10 cellular contexts compared by ENCODE assay signal in the genomic region with DNA sequence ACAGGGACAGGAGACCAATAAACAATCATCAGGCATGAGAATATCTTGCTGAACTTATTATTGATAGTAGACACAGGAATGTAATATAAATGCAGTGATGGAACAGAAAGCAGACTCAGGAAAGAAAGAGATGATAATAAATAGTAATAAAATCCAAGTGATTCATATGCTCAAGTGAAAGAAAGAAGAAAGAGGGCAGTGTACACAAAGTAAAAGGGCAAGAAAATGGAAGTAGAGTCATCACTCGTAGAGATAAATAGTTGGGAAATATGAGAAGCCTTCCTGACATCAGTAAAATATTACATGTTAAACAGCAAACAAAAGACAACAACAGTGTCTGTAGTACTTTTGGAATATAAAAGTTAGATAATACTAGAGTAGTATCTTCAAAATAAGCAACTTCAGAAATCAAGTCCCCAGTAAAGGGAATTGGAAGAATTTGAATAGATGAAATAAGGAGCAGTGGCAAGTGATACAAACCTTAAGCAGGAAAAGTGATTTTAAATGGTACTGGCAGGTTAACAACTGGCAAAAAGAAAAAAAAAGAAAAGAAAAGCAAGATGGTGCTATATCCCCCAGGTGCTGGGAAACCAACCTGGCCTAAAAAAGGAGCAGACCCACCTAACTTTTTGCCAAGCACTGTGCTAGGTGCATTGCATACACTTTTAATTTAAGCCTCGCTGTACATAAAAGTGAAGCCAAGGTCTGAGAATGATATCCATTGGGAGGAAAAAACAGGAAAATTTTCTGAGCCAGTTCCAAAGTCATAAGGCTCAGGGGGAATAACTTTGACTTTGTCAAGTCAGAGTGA.
DNase-seq lines count a peak whose midpoint lies in the region; ATAC-seq, FAIRE-seq and TF ChIP-seq lines count a peak whose summit lies in the region.
"Had no signal": no experiment of that assay in that cellular context is flagged by ENCODE, and none has a peak within 500 bp of the region (broad histone marks: within the 10 kb centered on the region; RNA-seq: fewer than 3 reads in every experiment).

No MANE protein-coding gene starts in this region.

- no peaks in the 10 kb centered on the region for H3K9me3 ChIP-seq in pancreas
- H3K9me3 ChIP-seq: BE2C, testis had no signal

- no peak overlapping the region for H3K4me3 ChIP-seq in pancreas
- H3K4me3 ChIP-seq: testis had no signal

- 13 to 15% methylated on average over 2 of the region's 2 CpGs for WGBS in pancreas, 2 donors

- FAIRE-seq in pancreas (lab: Jason Lieb, UNC): peak; percentile 43

- H3K4me1 ChIP-seq in pancreas: peaks cover 40 to 49% (median 45%) of the 10 kb centered on the region in 3 donors
- H3K4me1 ChIP-seq: BE2C, testis had no signal

- intact Hi-C loops in pancreas (cut with DNase I): no loop called here

- H3K36me3 ChIP-seq in pancreas: no peaks in the 10 kb centered on the region
- H3K36me3 ChIP-seq: BE2C had no signal

- H3K27ac ChIP-seq in pancreas (peak overlapping the region; percentile 58 to 91 (median 72)), substantia nigra (ENCODE audit: low read depth, low read length, poor library complexity, severe bottlenecking) (no peak overlapping the region)

- ATAC-seq in pancreas: peak in 2 of 4 donors; percentile 5 to 15
- no peak for ATAC-seq in HG03039 (IDR thresholded peaks at IDR 0.05; ENCODE audit: unreplicated experiment)

- no peaks in the 10 kb centered on the region for H3K27me3 ChIP-seq in pancreas
- H3K27me3 ChIP-seq: BE2C, testis had no signal

- DNase-seq in EL: peak; percentile 32
- DNase-seq in LHCN-M2 (ENCODE audit: low read depth): peak; percentile 44
- peak; percentile 34 for DNase-seq in fibroblast of gingiva (ENCODE audit: low read depth)
- no peak for DNase-seq in pancreas
- DNase-seq in substantia nigra (lab: John Stamatoyannopoulos, UW): no peak
- no peak for DNase-seq in AG08395 (ENCODE audit: low spot score)
- no peak for DNase-seq in UCSD-AML1 (lab: John Stamatoyannopoulos, UW; ENCODE audit: unreplicated experiment)
- DNase-seq: BE2C had no signal

- no peak for TF ChIP-seq CTCF in pancreas (IDR thresholded peaks at IDR 0.05)

Comparison
In these comparisons a context has a peak if more than half of its experiments do, and no peak if none do; other contexts are left out.
1. DNase-seq: peak in EL (single experiment), LHCN-M2 (single experiment) and fibroblast of gingiva (single experiment); none in pancreas (0 of 6), substantia nigra (0 of 49), AG08395 (single experiment) and UCSD-AML1 (single experiment).